ENCODE assay signal across 11 cellular contexts in the genomic region with DNA sequence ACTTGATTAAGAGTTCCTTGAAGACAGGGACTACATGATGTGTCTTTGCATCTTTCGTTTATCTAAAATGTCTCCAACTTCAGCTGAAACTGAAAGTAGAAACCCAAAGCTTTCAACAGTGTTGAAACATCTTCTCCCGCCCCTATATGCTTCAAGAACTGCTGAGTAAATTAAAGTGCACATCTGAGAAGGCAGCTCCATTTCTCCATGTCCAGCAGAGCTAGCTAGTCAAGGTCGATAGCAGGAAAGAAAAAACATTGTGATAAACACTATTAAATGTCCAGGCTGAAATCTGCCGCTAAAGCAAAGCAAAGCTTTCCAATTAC.
A peak's percentile ranks its signal among the peaks of the same experiment; 100 is the strongest.
DNase-seq lines count a peak whose midpoint lies in the region; ATAC-seq and TF ChIP-seq lines count a peak whose summit lies in the region.
"Had no signal": no experiment of that assay in that cellular context is flagged by ENCODE, and none has a peak within 500 bp of the region (broad histone marks: within the 10 kb centered on the region; RNA-seq: fewer than 3 reads in every experiment).

No MANE protein-coding gene starts in this region.

- H3K9me3 Mint-ChIP-seq in endodermal cell: peaks cover 43% of the 10 kb centered on the region

- no peaks in the 10 kb centered on the region for H3K4me1 ChIP-seq in left ventricle myocardium inferior
- no peaks in the 10 kb centered on the region for H3K4me1 ChIP-seq in vagina
- no peaks in the 10 kb centered on the region for H3K4me1 ChIP-seq in endodermal cell (ENCODE audit: control insufficient read depth, insufficient read depth, low read length)

- no peak overlapping the region for H3K27ac Mint-ChIP-seq in endodermal cell

- H3K36me3 ChIP-seq in left ventricle myocardium inferior: no peaks in the 10 kb centered on the region
- no peaks in the 10 kb centered on the region for H3K36me3 ChIP-seq in vagina
- no peaks in the 10 kb centered on the region for H3K36me3 ChIP-seq in endodermal cell (ENCODE audit: control insufficient read depth, insufficient read depth, low read length)

- WGBS in endodermal cell (ENCODE audit: insufficient coverage in 1 of 2, insufficient read length in 1 of 2), 2 experiments: 85% methylated on average over 4 of the region's 4 CpGs; no CpG with 5 or more reads in 1 of the 2 experiments

- no peak for TF ChIP-seq POLR2A in vagina (IDR thresholded peaks at IDR 0.05)

- no peaks in the 10 kb centered on the region for H3K27me3 Mint-ChIP-seq in endodermal cell (ENCODE audit: insufficient read depth)

- H3K4me3 Mint-ChIP-seq in endodermal cell: no peak overlapping the region

- no peak overlapping the region for H3K9ac ChIP-seq in endodermal cell (ENCODE audit: extremely low read depth, low read length, poor library complexity, severe bottlenecking)

- DNase-seq in left ventricle myocardium inferior: no peak
- no peak for DNase-seq in Right ventricle myocardium superior
- DNase-seq in NOMO-1 treated with DMSO at 0.1 percent for 48 hours (lab: John Stamatoyannopoulos, UW; ENCODE audit: unreplicated experiment): peak; percentile 79
- peak; percentile 39 for DNase-seq in fibroblast of pulmonary artery (ENCODE audit: low read depth)
- DNase-seq in vagina (ENCODE audit: extremely low spot score in 2 of 2): no peak
- DNase-seq in endodermal cell: no peak
- no peak for DNase-seq in GDM1 (lab: John Stamatoyannopoulos, UW)
- DNase-seq in nucleus accumbens (lab: John Stamatoyannopoulos, UW): no peak
- DNase-seq: Kasumi-1; left ventricle myocardium superior; stimulated activated naive CD4-positive, alpha-beta T cell treated with Interleukin-2 at 50 U/mL for 16 hours had no signal

- H3K36me3 Mint-ChIP-seq in endodermal cell (ENCODE audit: low read depth): no peaks in the 10 kb centered on the region

- peak overlapping the region; percentile 17 for H3K4me3 ChIP-seq in left ventricle myocardium inferior
- H3K4me3 ChIP-seq in fibroblast of pulmonary artery (replicated peaks; ENCODE audit: low read depth, low read length): peak overlapping the region; percentile 28
- no peak overlapping the region for H3K4me3 ChIP-seq in vagina
- H3K4me3 ChIP-seq in endodermal cell (ENCODE audit: low read length): no peak overlapping the region

- TF ChIP-seq CTCF in left ventricle myocardium inferior (IDR thresholded peaks at IDR 0.05; ENCODE audit: borderline replicate concordance) (no peak), fibroblast of pulmonary artery (IDR thresholded peaks at IDR 0.05; ENCODE audit: low read length, missing control alignments) (no peak), vagina (IDR thresholded peaks at IDR 0.05) (no peak), endodermal cell (conservative IDR thresholded peaks at IDR 0.05) (no peak)

- intact Hi-C loops in left ventricle myocardium inferior (cut with micrococcal nuclease): no loop called here
- intact Hi-C loops in Right ventricle myocardium superior (cut with DNase I): no loop called here
- intact Hi-C loops in vagina (cut with DNase I): no loop called here

- H3K9me3 ChIP-seq in left ventricle myocardium inferior (replicated peaks) (no peaks in the 10 kb centered on the region), vagina (no peaks in the 10 kb centered on the region), endodermal cell (ENCODE audit: control insufficient read depth, low read length) (no peaks in the 10 kb centered on the region)

- no peaks in the 10 kb centered on the region for H3K27me3 ChIP-seq in left ventricle myocardium inferior (ENCODE audit: low read depth)
- H3K27me3 ChIP-seq in vagina: no peaks in the 10 kb centered on the region
- no peaks in the 10 kb centered on the region for H3K27me3 ChIP-seq in endodermal cell (ENCODE audit: control insufficient read depth, insufficient read depth, low read length, poor library complexity, severe bottlenecking)

- ATAC-seq in Right ventricle myocardium superior (ENCODE audit: poor library complexity): no peak
- ATAC-seq: left ventricle myocardium superior had no signal

- no peaks in the 10 kb centered on the region for H3K4me1 Mint-ChIP-seq in endodermal cell

- H3K27ac ChIP-seq in left ventricle myocardium inferior (replicated peaks) (peak overlapping the region; percentile 5), vagina (peak overlapping the region; percentile 30), endodermal cell (ENCODE audit: low read depth, low read length) (no peak overlapping the region)

Comparison
In these comparisons a context has a peak if more than half of its experiments do, and no peak if none do; other contexts are left out.
1. DNase-seq: peak in NOMO-1 treated with DMSO at 0.1 percent for 48 hours (single experiment) and fibroblast of pulmonary artery (single experiment); none in left ventricle myocardium inferior (single experiment), Right ventricle myocardium superior (single experiment), vagina (0 of 2), endodermal cell (single experiment), GDM1 (single experiment) and nucleus accumbens (0 of 56).
2. H3K4me3 ChIP-seq: peak in left ventricle myocardium inferior (single experiment) and fibroblast of pulmonary artery (single experiment); none in vagina (0 of 2) and endodermal cell (single experiment).